Comparison of ENCODE assay signal across 1 cellular context in genomic region chr14:99327050-99327449, GRCh38.
TF ChIP-seq lines count a peak whose summit lies in the region.

No MANE protein-coding gene starts in this region.

TF ChIP-seq in SK-N-SH, 30 proteins besides CTCF, POLR2A, EP300 and RAD21 (continued from another document):
- TF ChIP-seq ZBTB33 (IDR thresholded peaks at IDR 0.05; ENCODE audit: borderline replicate concordance, low read depth) = no peak
- no peak for TF ChIP-seq FOXM1 (IDR thresholded peaks at IDR 0.05; ENCODE audit: low read depth)
- TF ChIP-seq, protein P1, sequence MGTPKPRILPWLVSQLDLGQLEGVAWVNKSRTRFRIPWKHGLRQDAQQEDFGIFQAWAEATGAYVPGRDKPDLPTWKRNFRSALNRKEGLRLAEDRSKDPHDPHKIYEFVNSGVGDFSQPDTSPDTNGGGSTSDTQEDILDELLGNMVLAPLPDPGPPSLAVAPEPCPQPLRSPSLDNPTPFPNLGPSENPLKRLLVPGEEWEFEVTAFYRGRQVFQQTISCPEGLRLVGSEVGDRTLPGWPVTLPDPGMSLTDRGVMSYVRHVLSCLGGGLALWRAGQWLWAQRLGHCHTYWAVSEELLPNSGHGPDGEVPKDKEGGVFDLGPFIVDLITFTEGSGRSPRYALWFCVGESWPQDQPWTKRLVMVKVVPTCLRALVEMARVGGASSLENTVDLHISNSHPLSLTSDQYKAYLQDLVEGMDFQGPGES (IDR thresholded peaks at IDR 0.05; ENCODE audit: low read depth, low read length) = no peak
- TF ChIP-seq MAX (IDR thresholded peaks at IDR 0.05; ENCODE audit: low read depth) = no peak
- no peak for TF ChIP-seq RCOR1 (IDR thresholded peaks at IDR 0.05; ENCODE audit: low read length)
- TF ChIP-seq, protein P2, sequence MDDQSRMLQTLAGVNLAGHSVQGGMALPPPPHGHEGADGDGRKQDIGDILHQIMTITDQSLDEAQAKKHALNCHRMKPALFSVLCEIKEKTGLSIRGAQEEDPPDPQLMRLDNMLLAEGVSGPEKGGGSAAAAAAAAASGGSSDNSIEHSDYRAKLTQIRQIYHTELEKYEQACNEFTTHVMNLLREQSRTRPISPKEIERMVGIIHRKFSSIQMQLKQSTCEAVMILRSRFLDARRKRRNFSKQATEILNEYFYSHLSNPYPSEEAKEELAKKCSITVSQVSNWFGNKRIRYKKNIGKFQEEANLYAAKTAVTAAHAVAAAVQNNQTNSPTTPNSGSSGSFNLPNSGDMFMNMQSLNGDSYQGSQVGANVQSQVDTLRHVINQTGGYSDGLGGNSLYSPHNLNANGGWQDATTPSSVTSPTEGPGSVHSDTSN (IDR thresholded peaks at IDR 0.05) = no peak
- no peak for TF ChIP-seq EZH2phosphoT487 (IDR thresholded peaks at IDR 0.05; ENCODE audit: borderline replicate concordance, low read depth)
- TF ChIP-seq FOSL2 (IDR thresholded peaks at IDR 0.05; ENCODE audit: borderline replicate concordance, low read depth) = no peak
